ENCODE assay signal across 27 cellular contexts in genomic region chr1:32468791-32469190, GRCh38. TPM values are rescaled to one million over a fixed set of nuclear protein-coding genes. Genes with fewer than 3 reads are reported as not detected.
"Had no signal": no experiment of that assay in that cellular context is flagged by ENCODE, and none has a peak within 500 bp of the region (broad histone marks: within the 10 kb centered on the region; RNA-seq: fewer than 3 reads in every experiment).

No MANE protein-coding gene starts in this region.

- DNase-seq: colonic mucosa; cortex of kidney; dermis blood vessel endothelial cell; dorsolateral prefrontal cortex; effector CD4-positive, alpha-beta T cell; effector CD8-positive, alpha-beta T cell; effector memory CD4-positive, alpha-beta T cell; effector memory CD8-positive, alpha-beta T cell; endodermal cell; erythroblast; esophagus squamous epithelium; foreskin fibroblast; foreskin keratinocyte; foreskin melanocyte; gastrocnemius medialis; glutamatergic neuron; head of caudate nucleus had no signal

- ATAC-seq: effector memory CD8-positive, alpha-beta T cell; esophagus mucosa; foreskin keratinocyte; gastrocnemius medialis; gastroesophageal sphincter had no signal

- H3K4me3 ChIP-seq: colonic mucosa, coronary artery, dorsolateral prefrontal cortex, esophagus muscularis mucosa, esophagus squamous epithelium, gastrocnemius medialis, gastroesophageal sphincter had no signal

- H3K27ac ChIP-seq: colonic mucosa, coronary artery, dorsolateral prefrontal cortex, epithelial cell of prostate, esophagus muscularis mucosa, esophagus squamous epithelium, foreskin keratinocyte, gastrocnemius medialis, gastroesophageal sphincter had no signal

- H3K4me3 Mint-ChIP-seq: dendritic cell treated with granulocyte-macrophage colony-stimulating factor and Interleukin-4, amounts not matched to agents 40 ng/mL and 50 ng/mL, for 4 days; effector memory CD8-positive, alpha-beta T cell; endodermal cell had no signal

- H3K9me3 Mint-ChIP-seq: dendritic cell treated with granulocyte-macrophage colony-stimulating factor and Interleukin-4, amounts not matched to agents 40 ng/mL and 50 ng/mL, for 4 days; effector memory CD8-positive, alpha-beta T cell; endodermal cell had no signal

- H3K4me1 ChIP-seq: foreskin keratinocyte had no signal

- H3K36me3 ChIP-seq: colonic mucosa, esophagus muscularis mucosa, esophagus squamous epithelium, gastrocnemius medialis, gastroesophageal sphincter had no signal

- H3K9me3 ChIP-seq: colonic mucosa, esophagus muscularis mucosa, esophagus squamous epithelium, gastrocnemius medialis, gastroesophageal sphincter had no signal

- H3K27ac Mint-ChIP-seq: dendritic cell treated with granulocyte-macrophage colony-stimulating factor and Interleukin-4, amounts not matched to agents 40 ng/mL and 50 ng/mL, for 4 days; effector memory CD8-positive, alpha-beta T cell; endodermal cell had no signal

RNA-seq across cellular contexts. Expression of gene ZBTB8B, which starts 3.9 kb away (rescaled TPM):
- total RNA-seq: colonic mucosa, esophagus mucosa, esophagus squamous epithelium, fibroblast of lung, fibroblast of villous mesenchyme, gastrocnemius medialis, glomerular endothelial cell had no signal
- polyA plus RNA-seq: esophagus, fibroblast of lung, foreskin keratinocyte had no signal
